ENCODE assay signal across 8 cellular contexts in genomic region chr1:84782311-84782771, GRCh38.
DNase-seq lines count a peak whose midpoint lies in the region; ATAC-seq lines count a peak whose summit lies in the region.

No MANE protein-coding gene starts in this region.

- no peaks in the 10 kb centered on the region for H3K36me3 Mint-ChIP-seq in IgD-negative memory B cell
- no peaks in the 10 kb centered on the region for H3K36me3 Mint-ChIP-seq in T-helper 1 cell treated with Interleukin-12 subunit alpha and Interleukin-12 subunit beta and Interleukin-4 antibody, amounts not matched to agents 30 μg/mL and 1 μg/mL, for 36 hours (ENCODE audit: low read depth)
- no peaks in the 10 kb centered on the region for H3K36me3 Mint-ChIP-seq in activated naive CD8-positive, alpha-beta T cell treated with anti-CD3 and anti-CD28 coated beads, Interleukin-2, amount 50 U/mL, for 24 hours (ENCODE audit: low read depth)

- H3K4me3 Mint-ChIP-seq in IgD-negative memory B cell = peak overlapping the region in 2 of 4 donors; percentile 59 to 83
- H3K4me3 Mint-ChIP-seq in T-helper 1 cell treated with Interleukin-12 subunit alpha and Interleukin-12 subunit beta and Interleukin-4 antibody, amounts not matched to agents 30 μg/mL and 1 μg/mL, for 36 hours = peak overlapping the region; percentile 61
- H3K4me3 Mint-ChIP-seq in activated naive CD8-positive, alpha-beta T cell treated with anti-CD3 and anti-CD28 coated beads, Interleukin-2, amount 50 U/mL, for 24 hours = peak overlapping the region; percentile 68

- peak overlapping the region in 2 of 3 donors; percentile 11 to 38 for H3K27ac Mint-ChIP-seq in IgD-negative memory B cell
- H3K27ac Mint-ChIP-seq in T-helper 1 cell treated with Interleukin-12 subunit alpha and Interleukin-12 subunit beta and Interleukin-4 antibody, amounts not matched to agents 30 μg/mL and 1 μg/mL, for 36 hours = no peak overlapping the region
- H3K27ac Mint-ChIP-seq in activated naive CD8-positive, alpha-beta T cell treated with anti-CD3 and anti-CD28 coated beads, Interleukin-2, amount 50 U/mL, for 24 hours = no peak overlapping the region

- peaks cover 0 to 5% (median 2%) of the 10 kb centered on the region in 3 donors for H3K4me1 Mint-ChIP-seq in IgD-negative memory B cell
- H3K4me1 Mint-ChIP-seq in T-helper 1 cell treated with Interleukin-12 subunit alpha and Interleukin-12 subunit beta and Interleukin-4 antibody, amounts not matched to agents 30 μg/mL and 1 μg/mL, for 36 hours (ENCODE audit: low read depth) = peaks cover 22% of the 10 kb centered on the region
- H3K4me1 Mint-ChIP-seq in activated naive CD8-positive, alpha-beta T cell treated with anti-CD3 and anti-CD28 coated beads, Interleukin-2, amount 50 U/mL, for 24 hours = peaks cover 20% of the 10 kb centered on the region

- H3K4me1 ChIP-seq in iPS DF 6.9 (ENCODE audit: control insufficient read depth, insufficient read depth, low read length) = peaks cover 1% of the 10 kb centered on the region; the same call in 1 of the 2 replicates

- H3K9me3 Mint-ChIP-seq in IgD-negative memory B cell = no peaks in the 10 kb centered on the region
- H3K9me3 Mint-ChIP-seq in T-helper 1 cell treated with Interleukin-12 subunit alpha and Interleukin-12 subunit beta and Interleukin-4 antibody, amounts not matched to agents 30 μg/mL and 1 μg/mL, for 36 hours = no peaks in the 10 kb centered on the region
- no peaks in the 10 kb centered on the region for H3K9me3 Mint-ChIP-seq in activated naive CD8-positive, alpha-beta T cell treated with anti-CD3 and anti-CD28 coated beads, Interleukin-2, amount 50 U/mL, for 24 hours

- H3K27me3 ChIP-seq in iPS DF 6.9 (ENCODE audit: control insufficient read depth, insufficient read depth, low read length) = no peaks in the 10 kb centered on the region

- ATAC-seq in GM21381 (IDR thresholded peaks at IDR 0.05; ENCODE audit: unreplicated experiment) = peak; percentile 69
- ATAC-seq in activated naive CD8-positive, alpha-beta T cell treated with anti-CD3 and anti-CD28 coated beads, Interleukin-2, amount 50 U/mL, for 24 hours = peak; percentile 64

- DNase-seq in COLO668 (lab: John Stamatoyannopoulos, UW; ENCODE audit: unreplicated experiment) = peak; percentile 79
- DNase-seq in activated naive CD8-positive, alpha-beta T cell treated with anti-CD3 and anti-CD28 coated beads, Interleukin-2, amount 50 U/mL, for 24 hours = peak; percentile 86
- DNase-seq in iPS DF 6.9 (ENCODE audit: low read depth, low spot score) = peak; percentile 66
- DNase-seq in stimulated activated CD4-positive, alpha-beta T cell treated with anti-CD3 and anti-CD28 coated beads, Interleukin-2, amount 100 ng/mL, for 24 hours = peak; percentile 86 to 87
- no peak for DNase-seq in NCI-H345 (lab: John Stamatoyannopoulos, UW)

- peaks cover 14% of the 10 kb centered on the region for H3K27me3 Mint-ChIP-seq in IgD-negative memory B cell
- no peaks in the 10 kb centered on the region for H3K27me3 Mint-ChIP-seq in T-helper 1 cell treated with Interleukin-12 subunit alpha and Interleukin-12 subunit beta and Interleukin-4 antibody, amounts not matched to agents 30 μg/mL and 1 μg/mL, for 36 hours (ENCODE audit: low read depth)
- H3K27me3 Mint-ChIP-seq in activated naive CD8-positive, alpha-beta T cell treated with anti-CD3 and anti-CD28 coated beads, Interleukin-2, amount 50 U/mL, for 24 hours = no peaks in the 10 kb centered on the region

- no peaks in the 10 kb centered on the region for H3K36me3 ChIP-seq in iPS DF 6.9 (ENCODE audit: control insufficient read depth, insufficient read depth, low read length)

- no CpG with 5 or more reads among the region's 13 CpGs for WGBS in iPS DF 6.9 (ENCODE audit: insufficient coverage, insufficient read length)

- no peak overlapping the region for H3K4me3 ChIP-seq in iPS DF 6.9 (ENCODE audit: low read length)

- H3K9me3 ChIP-seq in iPS DF 6.9 (ENCODE audit: control insufficient read depth, insufficient read depth, low read length) = no peaks in the 10 kb centered on the region

- no peak overlapping the region for H3K27ac ChIP-seq in iPS DF 6.9 (ENCODE audit: low read length)

Comparison
In these comparisons a context has a peak if more than half of its experiments do, and no peak if none do; other contexts are left out.
1. H3K27ac Mint-ChIP-seq: peak in IgD-negative memory B cell (2 of 3); none in T-helper 1 cell treated with Interleukin-12 subunit alpha and Interleukin-12 subunit beta and Interleukin-4 antibody, amounts not matched to agents 30 μg/mL and 1 μg/mL, for 36 hours (single experiment) and activated naive CD8-positive, alpha-beta T cell treated with anti-CD3 and anti-CD28 coated beads, Interleukin-2, amount 50 U/mL, for 24 hours (single experiment).